Comparison of ENCODE assay signal across 14 cellular contexts in the genomic region with DNA sequence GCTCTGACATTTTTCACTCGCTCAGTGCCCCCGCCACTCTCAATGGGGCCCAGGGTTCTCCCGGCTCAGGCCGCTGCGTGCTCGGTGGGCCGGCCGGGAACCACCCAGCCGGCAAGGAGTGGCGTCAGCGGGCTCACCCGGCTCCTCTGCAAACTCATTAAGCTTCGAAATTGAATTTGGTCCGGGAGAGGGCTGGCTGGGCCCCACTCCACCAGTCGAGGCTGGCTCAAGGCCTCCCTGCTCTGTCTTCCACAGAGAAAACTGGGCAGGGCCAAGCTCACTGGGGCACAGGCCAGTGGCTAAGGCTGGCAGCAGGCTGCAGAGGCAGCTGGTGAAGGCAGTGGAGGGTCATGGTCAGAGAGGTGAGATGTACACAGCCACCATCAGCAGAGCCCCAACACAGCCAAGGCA.
"Had no signal": no experiment of that assay in that cellular context is flagged by ENCODE, and none has a peak within 500 bp of the region (broad histone marks: within the 10 kb centered on the region; RNA-seq: fewer than 3 reads in every experiment).

No MANE protein-coding gene starts in this region.

- H3K4me3 Mint-ChIP-seq: activated CD4-positive, alpha-beta memory T cell treated with anti-CD3 and anti-CD28 coated beads, Interleukin-2, amount 10 ng/mL, durations not matched to agents 7 days and 5 days; activated naive CD8-positive, alpha-beta T cell treated with anti-CD3 and anti-CD28 coated beads, Interleukin-2, amount 10 ng/mL, durations not matched to agents 7 days and 5 days; activated T-cell treated with anti-CD3 and anti-CD28 coated beads, Interleukin-2, amount 50 U/mL, for 72 hours; natural killer cell treated with Interleukin-12 subunit alpha and Interleukin-12 subunit beta and Interleukin-15 and Interleukin-18, amount 100 ng/mL, for 72 hours; T-helper 2 cell treated with Interferon-gamma antibody and Interleukin-4, amounts not matched to agents 5 μg/mL and 100 μg/mL, for 36 hours had no signal

- H3K27ac ChIP-seq: pancreas, tibial artery, vagina had no signal

- ATAC-seq: activated T-cell treated with anti-CD3 and anti-CD28 coated beads, Interleukin-2, amount 50 U/mL, for 72 hours; left lobe of liver; natural killer cell treated with Interleukin-12 subunit alpha and Interleukin-12 subunit beta and Interleukin-15 and Interleukin-18, amount 100 ng/mL, for 72 hours; pancreas had no signal

- H3K9me3 Mint-ChIP-seq: activated CD4-positive, alpha-beta memory T cell treated with anti-CD3 and anti-CD28 coated beads, Interleukin-2, amount 10 ng/mL, durations not matched to agents 7 days and 5 days; activated naive CD8-positive, alpha-beta T cell treated with anti-CD3 and anti-CD28 coated beads, Interleukin-2, amount 10 ng/mL, durations not matched to agents 7 days and 5 days; activated T-cell treated with anti-CD3 and anti-CD28 coated beads, Interleukin-2, amount 50 U/mL, for 72 hours; natural killer cell treated with Interleukin-12 subunit alpha and Interleukin-12 subunit beta and Interleukin-15 and Interleukin-18, amount 100 ng/mL, for 72 hours; T-helper 2 cell treated with Interferon-gamma antibody and Interleukin-4, amounts not matched to agents 5 μg/mL and 100 μg/mL, for 36 hours had no signal

- H3K4me3 ChIP-seq: pancreas, tibial artery, vagina had no signal

- H3K27me3 ChIP-seq: pancreas, vagina had no signal

- H3K9me3 ChIP-seq: pancreas, tibial artery, vagina had no signal

- DNase-seq: activated CD4-positive, alpha-beta memory T cell treated with anti-CD3 and anti-CD28 coated beads, Interleukin-2, amount 10 ng/mL, durations not matched to agents 7 days and 5 days; activated CD4-positive, alpha-beta T cell treated with anti-CD3 and anti-CD28 coated beads for 1 hour; activated CD8-positive, alpha-beta memory T cell treated with anti-CD3 and anti-CD28 coated beads, Interleukin-2, amount 50 U/mL, for 4 hours; activated naive CD8-positive, alpha-beta T cell treated with anti-CD3 and anti-CD28 coated beads, Interleukin-2, amount 10 ng/mL, durations not matched to agents 7 days and 5 days; activated T-cell treated with anti-CD3 and anti-CD28 coated beads, Interleukin-2, amount 50 U/mL, for 72 hours; aorta; mammary epithelial cell; pancreas; small intestine; tibial artery had no signal

- H3K36me3 Mint-ChIP-seq: activated naive CD8-positive, alpha-beta T cell treated with anti-CD3 and anti-CD28 coated beads, Interleukin-2, amount 10 ng/mL, durations not matched to agents 7 days and 5 days; natural killer cell treated with Interleukin-12 subunit alpha and Interleukin-12 subunit beta and Interleukin-15 and Interleukin-18, amount 100 ng/mL, for 72 hours had no signal

- H3K4me1 Mint-ChIP-seq: activated CD4-positive, alpha-beta memory T cell treated with anti-CD3 and anti-CD28 coated beads, Interleukin-2, amount 10 ng/mL, durations not matched to agents 7 days and 5 days; activated naive CD8-positive, alpha-beta T cell treated with anti-CD3 and anti-CD28 coated beads, Interleukin-2, amount 10 ng/mL, durations not matched to agents 7 days and 5 days had no signal

- H3K27ac Mint-ChIP-seq: activated CD4-positive, alpha-beta memory T cell treated with anti-CD3 and anti-CD28 coated beads, Interleukin-2, amount 10 ng/mL, durations not matched to agents 7 days and 5 days; activated naive CD8-positive, alpha-beta T cell treated with anti-CD3 and anti-CD28 coated beads, Interleukin-2, amount 10 ng/mL, durations not matched to agents 7 days and 5 days; activated T-cell treated with anti-CD3 and anti-CD28 coated beads, Interleukin-2, amount 50 U/mL, for 72 hours; natural killer cell treated with Interleukin-12 subunit alpha and Interleukin-12 subunit beta and Interleukin-15 and Interleukin-18, amount 100 ng/mL, for 72 hours; T-helper 2 cell treated with Interferon-gamma antibody and Interleukin-4, amounts not matched to agents 5 μg/mL and 100 μg/mL, for 36 hours had no signal

- H3K36me3 ChIP-seq: pancreas, tibial artery, vagina had no signal

- H3K4me1 ChIP-seq: pancreas, tibial artery, vagina had no signal
